1 cellular context compared by ENCODE assay signal in the genomic region with DNA sequence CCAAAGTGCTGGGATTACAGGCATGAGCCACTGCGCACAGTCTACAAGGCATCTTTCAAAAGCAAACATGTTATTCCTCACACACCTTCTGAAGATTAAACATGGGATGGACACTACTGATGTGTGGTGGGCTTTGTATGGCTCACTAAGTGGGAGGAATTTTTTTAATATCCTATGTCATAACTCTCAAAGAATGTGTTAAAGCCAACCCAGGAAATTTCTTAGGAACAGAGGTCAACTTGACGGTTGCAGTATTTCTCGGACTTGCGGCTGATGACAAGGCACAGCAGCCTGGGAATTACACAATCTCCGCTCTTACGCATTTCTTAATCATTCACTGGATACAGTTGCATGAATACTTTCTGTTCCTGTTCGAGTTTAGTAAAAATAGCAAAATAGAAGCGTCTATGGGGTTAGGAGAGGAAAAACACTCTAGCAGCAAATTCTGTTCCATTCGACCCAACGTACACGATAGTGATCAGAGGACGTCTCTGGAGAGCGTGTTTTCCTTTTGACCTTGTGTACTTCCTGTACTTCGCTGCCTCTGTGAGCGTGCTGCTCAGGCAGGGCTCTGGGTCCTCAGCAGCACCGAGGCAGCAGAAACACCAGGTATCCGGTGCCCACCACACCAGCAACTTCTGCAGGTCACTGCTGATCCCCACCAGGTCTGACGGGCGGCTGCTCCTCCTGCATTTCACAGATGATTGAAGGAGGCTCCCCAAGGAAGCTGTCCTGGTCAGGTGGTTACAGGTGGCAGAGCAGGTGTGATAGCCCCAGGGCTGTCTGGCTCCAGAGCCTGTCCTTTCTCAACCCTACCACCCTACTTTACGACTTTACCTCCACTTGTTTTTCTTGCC.
TF ChIP-seq lines count a peak whose summit lies in the region.

No MANE protein-coding gene starts in this region.

TF ChIP-seq in A549, 52 proteins besides CTCF, POLR2A, EP300 and RAD21 (continued from another document):
- TF ChIP-seq, protein P1, sequence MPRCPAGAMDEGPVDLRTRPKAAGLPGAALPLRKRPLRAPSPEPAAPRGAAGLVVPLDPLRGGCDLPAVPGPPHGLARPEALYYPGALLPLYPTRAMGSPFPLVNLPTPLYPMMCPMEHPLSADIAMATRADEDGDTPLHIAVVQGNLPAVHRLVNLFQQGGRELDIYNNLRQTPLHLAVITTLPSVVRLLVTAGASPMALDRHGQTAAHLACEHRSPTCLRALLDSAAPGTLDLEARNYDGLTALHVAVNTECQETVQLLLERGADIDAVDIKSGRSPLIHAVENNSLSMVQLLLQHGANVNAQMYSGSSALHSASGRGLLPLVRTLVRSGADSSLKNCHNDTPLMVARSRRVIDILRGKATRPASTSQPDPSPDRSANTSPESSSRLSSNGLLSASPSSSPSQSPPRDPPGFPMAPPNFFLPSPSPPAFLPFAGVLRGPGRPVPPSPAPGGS (IDR thresholded peaks at IDR 0.05): 0 out of 3 replicates have a peak, but pooled peaks have one; percentile 50
- TF ChIP-seq PHF8 (IDR thresholded peaks at IDR 0.05; ENCODE audit: borderline replicate concordance, low read depth) (no peak), KDM1A (IDR thresholded peaks at IDR 0.05; ENCODE audit: low read depth) (no peak), ZC3H11A (IDR thresholded peaks at IDR 0.05) (no peak), FOSL2 (IDR thresholded peaks at IDR 0.05) (no peak), FOSL2 (CRISPR knock-in tag; IDR thresholded peaks at IDR 0.05) (peak; percentile 56; the same call in 1 of the 2 replicates), ZFP36 (IDR thresholded peaks at IDR 0.05; ENCODE audit: borderline replicate concordance, partially characterized antibody) (no peak), ZSCAN20 (CRISPR knock-in tag; IDR thresholded peaks at IDR 0.05) (no peak), MAZ (IDR thresholded peaks at IDR 0.05; ENCODE audit: borderline replicate concordance, low read depth, low read length) (no peak), EHF (CRISPR knock-in tag; IDR thresholded peaks at IDR 0.05) (no peak), GATA3 (IDR thresholded peaks at IDR 0.05; ENCODE audit: borderline replicate concordance) (no peak), MAFK (IDR thresholded peaks at IDR 0.05; ENCODE audit: partially characterized antibody) (peak; percentile 29), TFCP2L1 (CRISPR knock-in tag; IDR thresholded peaks at IDR 0.05) (no peak), HOXB5 (CRISPR knock-in tag; IDR thresholded peaks at IDR 0.05) (no peak), RARB (CRISPR knock-in tag; IDR thresholded peaks at IDR 0.05) (no peak), HEYL (CRISPR knock-in tag; IDR thresholded peaks at IDR 0.05) (no peak), JUN (IDR thresholded peaks at IDR 0.05) (peak in 1 of 2 experiments; percentile 25; a peak in 1 of 5 replicates), RNF2 (IDR thresholded peaks at IDR 0.05; ENCODE audit: borderline replicate concordance, low read depth) (no peak), BHLHE40 (IDR thresholded peaks at IDR 0.05; ENCODE audit: low read depth, low read length) (no peak), SMC3 (IDR thresholded peaks at IDR 0.05) (no peak), SREBF2 (IDR thresholded peaks at IDR 0.05) (no peak), HDAC2 (IDR thresholded peaks at IDR 0.05) (no peak), POLR2AphosphoS2 (conservative IDR thresholded peaks at IDR 0.05; ENCODE audit: low read length) (no peak), NPAS2 (CRISPR knock-in tag; IDR thresholded peaks at IDR 0.05; ENCODE audit: borderline replicate concordance) (no peak)
- TF ChIP-seq, protein P2, sequence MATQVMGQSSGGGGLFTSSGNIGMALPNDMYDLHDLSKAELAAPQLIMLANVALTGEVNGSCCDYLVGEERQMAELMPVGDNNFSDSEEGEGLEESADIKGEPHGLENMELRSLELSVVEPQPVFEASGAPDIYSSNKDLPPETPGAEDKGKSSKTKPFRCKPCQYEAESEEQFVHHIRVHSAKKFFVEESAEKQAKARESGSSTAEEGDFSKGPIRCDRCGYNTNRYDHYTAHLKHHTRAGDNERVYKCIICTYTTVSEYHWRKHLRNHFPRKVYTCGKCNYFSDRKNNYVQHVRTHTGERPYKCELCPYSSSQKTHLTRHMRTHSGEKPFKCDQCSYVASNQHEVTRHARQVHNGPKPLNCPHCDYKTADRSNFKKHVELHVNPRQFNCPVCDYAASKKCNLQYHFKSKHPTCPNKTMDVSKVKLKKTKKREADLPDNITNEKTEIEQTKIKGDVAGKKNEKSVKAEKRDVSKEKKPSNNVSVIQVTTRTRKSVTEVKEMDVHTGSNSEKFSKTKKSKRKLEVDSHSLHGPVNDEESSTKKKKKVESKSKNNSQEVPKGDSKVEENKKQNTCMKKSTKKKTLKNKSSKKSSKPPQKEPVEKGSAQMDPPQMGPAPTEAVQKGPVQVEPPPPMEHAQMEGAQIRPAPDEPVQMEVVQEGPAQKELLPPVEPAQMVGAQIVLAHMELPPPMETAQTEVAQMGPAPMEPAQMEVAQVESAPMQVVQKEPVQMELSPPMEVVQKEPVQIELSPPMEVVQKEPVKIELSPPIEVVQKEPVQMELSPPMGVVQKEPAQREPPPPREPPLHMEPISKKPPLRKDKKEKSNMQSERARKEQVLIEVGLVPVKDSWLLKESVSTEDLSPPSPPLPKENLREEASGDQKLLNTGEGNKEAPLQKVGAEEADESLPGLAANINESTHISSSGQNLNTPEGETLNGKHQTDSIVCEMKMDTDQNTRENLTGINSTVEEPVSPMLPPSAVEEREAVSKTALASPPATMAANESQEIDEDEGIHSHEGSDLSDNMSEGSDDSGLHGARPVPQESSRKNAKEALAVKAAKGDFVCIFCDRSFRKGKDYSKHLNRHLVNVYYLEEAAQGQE (IDR thresholded peaks at IDR 0.05): no peak
- TF ChIP-seq, protein P3, sequence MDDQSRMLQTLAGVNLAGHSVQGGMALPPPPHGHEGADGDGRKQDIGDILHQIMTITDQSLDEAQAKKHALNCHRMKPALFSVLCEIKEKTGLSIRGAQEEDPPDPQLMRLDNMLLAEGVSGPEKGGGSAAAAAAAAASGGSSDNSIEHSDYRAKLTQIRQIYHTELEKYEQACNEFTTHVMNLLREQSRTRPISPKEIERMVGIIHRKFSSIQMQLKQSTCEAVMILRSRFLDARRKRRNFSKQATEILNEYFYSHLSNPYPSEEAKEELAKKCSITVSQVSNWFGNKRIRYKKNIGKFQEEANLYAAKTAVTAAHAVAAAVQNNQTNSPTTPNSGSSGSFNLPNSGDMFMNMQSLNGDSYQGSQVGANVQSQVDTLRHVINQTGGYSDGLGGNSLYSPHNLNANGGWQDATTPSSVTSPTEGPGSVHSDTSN (IDR thresholded peaks at IDR 0.05): no peak
- TF ChIP-seq, protein P4, sequence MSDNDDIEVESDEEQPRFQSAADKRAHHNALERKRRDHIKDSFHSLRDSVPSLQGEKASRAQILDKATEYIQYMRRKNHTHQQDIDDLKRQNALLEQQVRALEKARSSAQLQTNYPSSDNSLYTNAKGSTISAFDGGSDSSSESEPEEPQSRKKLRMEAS (IDR thresholded peaks at IDR 0.05): peak; percentile 42
- TF ChIP-seq, protein P5, sequence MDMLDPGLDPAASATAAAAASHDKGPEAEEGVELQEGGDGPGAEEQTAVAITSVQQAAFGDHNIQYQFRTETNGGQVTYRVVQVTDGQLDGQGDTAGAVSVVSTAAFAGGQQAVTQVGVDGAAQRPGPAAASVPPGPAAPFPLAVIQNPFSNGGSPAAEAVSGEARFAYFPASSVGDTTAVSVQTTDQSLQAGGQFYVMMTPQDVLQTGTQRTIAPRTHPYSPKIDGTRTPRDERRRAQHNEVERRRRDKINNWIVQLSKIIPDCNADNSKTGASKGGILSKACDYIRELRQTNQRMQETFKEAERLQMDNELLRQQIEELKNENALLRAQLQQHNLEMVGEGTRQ (IDR thresholded peaks at IDR 0.05): no peak
- TF ChIP-seq, protein P6, sequence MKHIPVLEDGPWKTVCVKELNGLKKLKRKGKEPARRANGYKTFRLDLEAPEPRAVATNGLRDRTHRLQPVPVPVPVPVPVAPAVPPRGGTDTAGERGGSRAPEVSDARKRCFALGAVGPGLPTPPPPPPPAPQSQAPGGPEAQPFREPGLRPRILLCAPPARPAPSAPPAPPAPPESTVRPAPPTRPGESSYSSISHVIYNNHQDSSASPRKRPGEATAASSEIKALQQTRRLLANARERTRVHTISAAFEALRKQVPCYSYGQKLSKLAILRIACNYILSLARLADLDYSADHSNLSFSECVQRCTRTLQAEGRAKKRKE (CRISPR knock-in tag; IDR thresholded peaks at IDR 0.05; ENCODE audit: low read depth): no peak
